1 cellular context compared by ENCODE assay signal in genomic region chr4:10122236-10122932, GRCh38.
TF ChIP-seq lines count a peak whose summit lies in the region.

No MANE protein-coding gene starts in this region.

TF ChIP-seq in K562, 482 proteins besides CTCF, POLR2A, EP300 and RAD21:
- TF ChIP-seq ZNF143 (CRISPR knock-in tag; IDR thresholded peaks at IDR 0.05) (no peak), NFIC (IDR thresholded peaks at IDR 0.05) (no peak), MGA (IDR thresholded peaks at IDR 0.05) (0 out of 2 replicates have a peak, but pooled peaks have one; percentile 23), CEBPG (CRISPR knock-in tag; IDR thresholded peaks at IDR 0.05) (no peak), CEBPG (tag; conservative IDR thresholded peaks at IDR 0.05 in 1 of 2, IDR thresholded peaks at IDR 0.05 in 1 of 2) (0 out of 4 replicates have a peak, but pooled peaks of 1 of the 2 experiments have one; percentile 13), SMAD4 (CRISPR knock-in tag; conservative IDR thresholded peaks at IDR 0.05) (0 out of 2 replicates have a peak, but pooled peaks have one; percentile 30), L3MBTL2 (IDR thresholded peaks at IDR 0.05) (peak; percentile 42; the same call in 1 of the 2 replicates), DDX20 (tag; IDR thresholded peaks at IDR 0.05; ENCODE audit: low read depth) (no peak), E2F5 (CRISPR knock-in tag; IDR thresholded peaks at IDR 0.05) (no peak), ATF3 (IDR thresholded peaks at IDR 0.05) (0 out of 2 replicates have a peak, but pooled peaks have one; percentile 18), ATF3 (CRISPR knock-in tag; conservative IDR thresholded peaks at IDR 0.05) (no peak), ZNF3 (CRISPR knock-in tag; IDR thresholded peaks at IDR 0.05) (no peak), PREB (CRISPR knock-in tag; IDR thresholded peaks at IDR 0.05) (no peak), ZNF589 (CRISPR knock-in tag; IDR thresholded peaks at IDR 0.05; ENCODE audit: low read depth) (0 out of 2 replicates have a peak, but pooled peaks have one; percentile 34), E2F1 (CRISPR knock-in tag; IDR thresholded peaks at IDR 0.05) (no peak)
